Comparison of ENCODE assay signal across 15 cellular contexts in genomic region chrX:46811101-46811500, GRCh38.
"Had no signal": no experiment of that assay in that cellular context is flagged by ENCODE, and none has a peak within 500 bp of the region (broad histone marks: within the 10 kb centered on the region; RNA-seq: fewer than 3 reads in every experiment).

No MANE protein-coding gene starts in this region.

- DNase-seq: activated CD4-positive, CD25-positive, alpha-beta regulatory T cell treated with anti-CD3 and anti-CD28 coated beads, Interleukin-2, amount 50 U/mL, for 72 hours; amniotic stem cell; cortex of kidney; effector CD8-positive, alpha-beta T cell; islet precursor cell; naive thymus-derived CD8-positive, alpha-beta T cell; pancreas; retina; stimulated activated CD4-positive, alpha-beta T cell treated with anti-CD3 and anti-CD28 coated beads, Interleukin-2, amount 100 ng/mL, for 48 hours; T-helper 9 cell had no signal

- H3K36me3 Mint-ChIP-seq: activated naive CD4-positive, alpha-beta T cell treated with anti-CD3 and anti-CD28 coated beads, Interleukin-2, amount 50 U/mL, for 24 hours; brain; stimulated activated memory B cell treated with anti-CD40 and anti-IgM and Interleukin-4, amounts not matched to agents 10 μg/mL and 1 μg/mL and 100 μg/mL, for 72 hours had no signal

- FAIRE-seq: pancreas, urothelium cell line had no signal

- H3K27ac ChIP-seq: pancreas had no signal

- H3K27ac Mint-ChIP-seq: activated naive CD4-positive, alpha-beta T cell treated with anti-CD3 and anti-CD28 coated beads, Interleukin-2, amount 50 U/mL, for 24 hours; brain; naive thymus-derived CD8-positive, alpha-beta T cell; stimulated activated memory B cell treated with anti-CD40 and anti-IgM and Interleukin-4, amounts not matched to agents 10 μg/mL and 1 μg/mL and 100 μg/mL, for 72 hours had no signal

- H3K4me3 Mint-ChIP-seq: activated naive CD4-positive, alpha-beta T cell treated with anti-CD3 and anti-CD28 coated beads, Interleukin-2, amount 50 U/mL, for 24 hours; brain; naive thymus-derived CD8-positive, alpha-beta T cell; stimulated activated memory B cell treated with anti-CD40 and anti-IgM and Interleukin-4, amounts not matched to agents 10 μg/mL and 1 μg/mL and 100 μg/mL, for 72 hours had no signal

- H3K27me3 Mint-ChIP-seq: brain had no signal

- H3K4me3 ChIP-seq: pancreas had no signal

- ATAC-seq: left lobe of liver; naive thymus-derived CD8-positive, alpha-beta T cell; pancreas; stimulated activated memory B cell treated with anti-CD40 and anti-IgM and Interleukin-4, amounts not matched to agents 10 μg/mL and 1 μg/mL and 100 μg/mL, for 72 hours had no signal

- H3K9me3 Mint-ChIP-seq: activated naive CD4-positive, alpha-beta T cell treated with anti-CD3 and anti-CD28 coated beads, Interleukin-2, amount 50 U/mL, for 24 hours; stimulated activated memory B cell treated with anti-CD40 and anti-IgM and Interleukin-4, amounts not matched to agents 10 μg/mL and 1 μg/mL and 100 μg/mL, for 72 hours had no signal

- H3K4me1 Mint-ChIP-seq: activated naive CD4-positive, alpha-beta T cell treated with anti-CD3 and anti-CD28 coated beads, Interleukin-2, amount 50 U/mL, for 24 hours; brain; naive thymus-derived CD8-positive, alpha-beta T cell; stimulated activated memory B cell treated with anti-CD40 and anti-IgM and Interleukin-4, amounts not matched to agents 10 μg/mL and 1 μg/mL and 100 μg/mL, for 72 hours had no signal
